ENCODE assay signal across 8 cellular contexts in the genomic region with DNA sequence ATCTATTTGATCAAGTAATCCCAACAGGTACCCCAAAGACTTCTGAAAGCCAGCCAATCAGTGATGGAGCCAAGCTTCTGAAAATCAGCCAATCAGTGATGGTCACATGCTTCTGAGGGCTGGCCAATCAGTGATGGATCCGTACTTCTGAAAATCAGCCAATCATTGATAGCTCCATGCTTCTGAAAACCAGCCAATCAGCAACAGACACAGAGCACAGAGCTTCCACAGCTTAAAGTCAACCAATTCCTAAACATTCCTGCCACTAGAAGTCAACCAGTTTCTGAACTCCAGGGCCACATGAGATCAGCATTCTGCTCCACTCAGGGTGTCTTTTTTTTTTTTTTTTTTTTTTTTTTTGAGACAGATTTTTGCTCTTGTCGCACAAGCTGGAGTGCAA. TPM values are rescaled to one million over a fixed set of nuclear protein-coding genes. Genes with fewer than 3 reads are reported as not detected.
DNase-seq lines count a peak whose midpoint lies in the region.
"Had no signal": no experiment of that assay in that cellular context is flagged by ENCODE, and none has a peak within 500 bp of the region (broad histone marks: within the 10 kb centered on the region; RNA-seq: fewer than 3 reads in every experiment).

No MANE protein-coding gene starts in this region.

- DNase-seq in HS-5 (ENCODE audit: low read depth): peak; percentile 36
- peak; percentile 65 for DNase-seq in SW480 (ENCODE audit: low spot score)
- DNase-seq in lung microvascular endothelial cell (ENCODE audit: low read depth in 2 of 2): peak; percentile 46 to 62
- no peak for DNase-seq in COLO668 (lab: John Stamatoyannopoulos, UW; ENCODE audit: unreplicated experiment)
- DNase-seq in ureter (ENCODE audit: low spot score): no peak
- DNase-seq: NCI-H2081 treated with DMSO at 0.1 percent for 48 hours had no signal

RNA-seq across cellular contexts. Expression of a gene that starts 8.2 kb away (rescaled TPM):
- 0.60 and 2.6 TPM in 2 replicates for total RNA-seq in lung microvascular endothelial cell
- total RNA-seq in ureter: 24.4 TPM

RNA-seq across cellular contexts. Expression of a gene that starts 23.9 kb away (rescaled TPM):
- total RNA-seq in lung microvascular endothelial cell (2.4 and 7.1 TPM in 2 replicates), ureter (23.0 TPM)

RNA-seq across cellular contexts. Expression of a gene that starts 27.7 kb away (rescaled TPM):
- 21.6 and 63.9 TPM in 2 replicates for total RNA-seq in lung microvascular endothelial cell
- total RNA-seq in ureter: 56.2 TPM

RNA-seq across cellular contexts. Expression of a gene that starts 33.6 kb away (rescaled TPM):
- total RNA-seq in lung microvascular endothelial cell: 26.2 and 28.3 TPM in 2 replicates
- total RNA-seq in ureter: 170 TPM

RNA-seq across cellular contexts. Expression of a gene that starts 54.1 kb away (rescaled TPM):
- total RNA-seq in lung microvascular endothelial cell (under 0.01 TPM in 2 replicates), ureter (not detected)
- total RNA-seq: kidney epithelial cell, skeletal muscle tissue had no signal

Comparison
In these comparisons a context has a peak if more than half of its experiments do, and no peak if none do; other contexts are left out.
1. DNase-seq: peak in HS-5 (single experiment), SW480 (single experiment) and lung microvascular endothelial cell (2 of 2); none in COLO668 (single experiment) and ureter (single experiment).